In the genomic region with DNA sequence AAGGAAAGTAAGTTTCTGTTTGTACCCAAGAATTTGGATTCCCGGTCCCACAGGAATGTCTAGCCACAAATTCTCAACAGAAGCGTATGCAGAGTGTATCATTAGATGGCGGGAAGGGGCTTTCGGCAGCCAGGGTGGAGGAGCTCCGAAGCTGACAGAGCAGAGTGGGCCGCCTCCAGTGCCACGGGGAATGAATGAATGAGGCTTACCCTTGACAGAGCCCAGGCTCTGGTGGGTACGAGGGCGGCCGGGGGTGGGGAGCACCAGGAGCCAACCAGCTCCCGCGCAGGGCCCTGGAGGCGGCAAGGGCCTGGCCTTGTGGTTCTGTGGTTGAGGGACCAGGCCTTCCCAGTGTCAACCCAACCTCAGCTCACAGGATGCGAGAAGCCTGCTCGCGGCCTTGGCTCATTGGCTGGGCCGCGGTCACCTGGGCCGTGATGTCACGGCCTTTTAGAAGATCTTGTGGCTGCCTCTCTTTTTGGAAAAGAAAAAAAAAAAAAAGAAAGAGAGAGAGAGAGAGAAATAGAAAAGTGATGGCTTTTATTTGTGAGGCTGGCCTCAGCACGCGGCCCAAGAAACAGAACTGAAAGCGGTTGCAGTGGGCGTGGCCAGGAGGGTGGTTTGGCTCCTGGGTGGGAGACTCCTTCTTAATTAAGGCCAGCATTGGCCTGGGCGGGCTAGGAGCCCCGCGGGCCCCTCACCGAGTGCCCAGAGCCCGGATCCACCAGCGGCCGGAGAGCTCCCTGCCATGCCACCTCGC, we compare ENCODE assay signal across 9 cellular contexts. TPM values are rescaled to one million over a fixed set of nuclear protein-coding genes. Genes with fewer than 3 reads are reported as not detected.
A peak's percentile ranks its signal among the peaks of the same experiment; 100 is the strongest.
DNase-seq lines count a peak whose midpoint lies in the region; ATAC-seq and TF ChIP-seq lines count a peak whose summit lies in the region.
"Had no signal": no experiment of that assay in that cellular context is flagged by ENCODE, and none has a peak within 500 bp of the region (broad histone marks: within the 10 kb centered on the region; RNA-seq: fewer than 3 reads in every experiment).

No MANE protein-coding gene starts in this region.

- H3K36me3 ChIP-seq in adrenal gland (replicated peaks in 1 of 2) (no peaks in the 10 kb centered on the region), esophagus muscularis mucosa (no peaks in the 10 kb centered on the region)

- peaks cover 71 to 77% (median 71%) of the 10 kb centered on the region in 3 donors for H3K4me1 Mint-ChIP-seq in T-cell

- POLR2A ChIA-PET in T-cell (lab: Charles Lee) = interaction anchor here (0.6 to 1.3 kb wide), 10 partner anchors 11 to 301 kb away, joined by 4 to 16 read pairs (median 7); a partner anchor contains a TSS

- H3K27ac ChIP-seq in adrenal gland = no peak overlapping the region
- H3K27ac ChIP-seq in esophagus muscularis mucosa (replicated peaks in 1 of 4) = no peak overlapping the region

- H3K27me3 ChIP-seq in adrenal gland (no peaks in the 10 kb centered on the region), esophagus muscularis mucosa (peaks cover 0 to 59% (median 1%) of the 10 kb centered on the region in 4 donors)

- TF ChIP-seq POLR2A in adrenal gland (IDR thresholded peaks at IDR 0.05) (no peak), esophagus muscularis mucosa (IDR thresholded peaks at IDR 0.05; ENCODE audit: low read depth) (no peak)

- peak overlapping the region; percentile 91 to 94 for H3K27ac Mint-ChIP-seq in T-cell
- H3K27ac Mint-ChIP-seq: brain had no signal

- 80 to 86% (median 82%) methylated on average over 22 to 32 of the region's 32 CpGs for WGBS in adrenal gland, 4 donors
- WGBS in esophagus muscularis mucosa = 87% methylated on average over 30 of the region's 32 CpGs

- DNase-seq in T-cell (peak; percentile 61 to 94 (median 88)), adrenal gland (peak in 4 of 7 donors; percentile 13 to 59 (median 28)), NCI-H2029 (lab: John Stamatoyannopoulos, UW) (no peak), esophagus muscularis mucosa (ENCODE audit: extremely low spot score) (no peak), cerebellar nuclear complex (lab: John Stamatoyannopoulos, UW) (no peak)
- DNase-seq in stimulated activated CD4-positive, alpha-beta T cell treated with anti-CD3 and anti-CD28 coated beads, Interleukin-12 subunit alpha, Interleukin-12 subunit beta, amount 100 ng/mL, for 48 hours (ENCODE audit: low read depth in 2 of 3, low spot score in 1 of 3) = peak; percentile 87 to 94 (median 90)

- no peak overlapping the region for H3K4me3 ChIP-seq in adrenal gland
- no peak overlapping the region for H3K4me3 ChIP-seq in esophagus muscularis mucosa

- TF ChIP-seq EP300 in esophagus muscularis mucosa (IDR thresholded peaks at IDR 0.05) = no peak

- intact Hi-C loops in adrenal gland (cut with DNase I) (no loop called here), esophagus muscularis mucosa (cut with DNase I) (no loop called here)

- no peaks in the 10 kb centered on the region for H3K9me3 Mint-ChIP-seq in T-cell

- H3K9me3 ChIP-seq in adrenal gland (replicated peaks in 1 of 3) (no peaks in the 10 kb centered on the region), esophagus muscularis mucosa (no peaks in the 10 kb centered on the region)

- H3K4me1 ChIP-seq in adrenal gland (replicated peaks in 1 of 2) = no peaks in the 10 kb centered on the region
- no peaks in the 10 kb centered on the region for H3K4me1 ChIP-seq in esophagus muscularis mucosa

- CTCF ChIA-PET in T-cell (lab: Charles Lee) = interaction anchor here (0.6 to 2.1 kb wide), 13 partner anchors 23 to 135 kb away, joined by 3 to 21 read pairs (median 4); a partner anchor contains a TSS

- TF ChIP-seq CTCF in adrenal gland (IDR thresholded peaks at IDR 0.05) (no peak), esophagus muscularis mucosa (IDR thresholded peaks at IDR 0.05) (no peak)

- no peaks in the 10 kb centered on the region for H3K36me3 Mint-ChIP-seq in T-cell
- H3K36me3 Mint-ChIP-seq: brain had no signal

- ATAC-seq in GM18873 (IDR thresholded peaks at IDR 0.05; ENCODE audit: low FRiP score, unreplicated experiment) (peak; percentile 78), HG02981 (IDR thresholded peaks at IDR 0.05; ENCODE audit: unreplicated experiment) (peak; percentile 78), T-cell (replicated peaks in 1 of 4) (peak; percentile 85 to 93 (median 88))

- peak overlapping the region; percentile 73 to 80 (median 76) for H3K4me3 Mint-ChIP-seq in T-cell
- H3K4me3 Mint-ChIP-seq: brain had no signal

- no peaks in the 10 kb centered on the region for H3K27me3 Mint-ChIP-seq in T-cell

RNA-seq across cellular contexts. Expression of a gene that starts 34.9 kb away (rescaled TPM):
- total RNA-seq in T-cell = 100 to 1,000 TPM; 140 to 220 (median 145) TPM
- total RNA-seq in adrenal gland = 1 to 10 TPM in 7 of 8 donors, under 1 TPM in 1; 0.79 to 7.5 (median 3.4) TPM
- polyA plus RNA-seq in adrenal gland = 1 to 10 TPM in 1 of 3 donors, under 1 TPM in 2; 0.73 to 1.0 (median 0.94) TPM
- total RNA-seq in esophagus muscularis mucosa = 1 to 10 TPM in 3 of 4 donors, under 1 TPM in 1; 0.91 to 4.4 (median 2.3) TPM

Comparison
In these comparisons a context has a peak if more than half of its experiments do, and no peak if none do; other contexts are left out.
1. DNase-seq: peak in T-cell (34 of 34), adrenal gland (4 of 7) and stimulated activated CD4-positive, alpha-beta T cell treated with anti-CD3 and anti-CD28 coated beads, Interleukin-12 subunit alpha, Interleukin-12 subunit beta, amount 100 ng/mL, for 48 hours (3 of 3); none in NCI-H2029 (single experiment), esophagus muscularis mucosa (single experiment) and cerebellar nuclear complex (0 of 2).
2. RNA of a gene that starts 34.9 kb away (total RNA-seq): 140 to 220 TPM in T-cell; 0.79 to 7.5 TPM in adrenal gland and 0.91 to 4.4 TPM in esophagus muscularis mucosa; every median in the first group is over 10 times any median in the second.
3. Peak in every context shown above with its lines, with median percentiles within 50 percentile points of each other: ATAC-seq.